Comparison of ENCODE assay signal across 23 cellular contexts in the genomic region with DNA sequence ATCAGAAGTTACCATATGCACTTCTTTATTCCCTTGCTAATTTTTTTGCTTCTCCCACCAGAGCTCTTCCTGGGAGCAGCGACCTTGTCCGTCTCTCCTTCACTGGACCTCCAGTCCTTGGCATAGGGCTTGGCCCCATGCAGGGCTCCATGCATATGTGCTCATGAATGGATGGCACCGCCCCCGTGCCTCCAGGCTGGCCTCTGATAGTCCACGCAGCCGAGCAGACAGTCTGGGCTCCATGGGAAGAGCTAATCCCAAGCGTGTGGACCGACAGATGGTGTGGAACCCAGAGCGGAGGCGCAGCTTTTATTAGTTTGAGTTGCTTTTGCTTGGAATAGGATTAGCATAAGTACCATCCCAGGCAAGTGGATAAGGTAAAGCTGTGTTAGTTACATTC. TPM values are rescaled to one million over a fixed set of nuclear protein-coding genes. Genes with fewer than 3 reads are reported as not detected.
DNase-seq lines count a peak whose midpoint lies in the region; ATAC-seq and TF ChIP-seq lines count a peak whose summit lies in the region.
"Had no signal": no experiment of that assay in that cellular context is flagged by ENCODE, and none has a peak within 500 bp of the region (broad histone marks: within the 10 kb centered on the region; RNA-seq: fewer than 3 reads in every experiment).

No MANE protein-coding gene starts in this region.

- no peaks in the 10 kb centered on the region for H3K9me3 ChIP-seq in SK-N-SH
- H3K9me3 ChIP-seq: A549, SJSA1 had no signal

- POLR2A ChIA-PET in SK-N-SH (lab: Yijun Ruan, JAX) = no interaction called here

- ATAC-seq in SK-N-SH treated with all-trans-retinoic acid at 6 μM for 48 hours (no peak), GM19452 (IDR thresholded peaks at IDR 0.05; ENCODE audit: unreplicated experiment) (no peak)
- ATAC-seq: A549, HepG2 had no signal

- H4K20me1 ChIP-seq in SK-N-SH (ENCODE audit: insufficient read depth) = no peaks in the 10 kb centered on the region

- H2AFZ ChIP-seq in SK-N-SH (ENCODE audit: low read depth) = no peak overlapping the region

- no peaks in the 10 kb centered on the region for H3K27me3 ChIP-seq in H7 (ENCODE audit: control insufficient read depth, insufficient read depth, low read length)
- H3K27me3 ChIP-seq in SK-N-SH (ENCODE audit: insufficient read depth) = no peaks in the 10 kb centered on the region
- H3K27me3 ChIP-seq: SJSA1 had no signal

- peaks cover 0 to 5% of the 10 kb centered on the region in 2 experiments; a peak in 1 of 4 replicates for H3K4me1 ChIP-seq in SK-N-SH (ENCODE audit: control insufficient read depth in 1 of 2, insufficient read depth in 2 of 2, low read depth in 1 of 2, low read length in 1 of 2)
- H3K4me1 ChIP-seq: A549 had no signal

- CTCF ChIA-PET in SK-N-SH (lab: Yijun Ruan, JAX) = interaction anchor here (0.6 to 6.3 kb wide), 6 partner anchors 9 to 675 kb away, joined by 3 to 49 read pairs (median 3); no protein-coding TSS in a partner anchor

- TF ChIP-seq RAD21 in SK-N-SH (IDR thresholded peaks at IDR 0.05; ENCODE audit: low read length) = no peak

- 96% methylated on average over 10 of the region's 10 CpGs for WGBS in SK-N-SH (ENCODE audit: low lambda C conversion rate)

- peak; percentile 47 for DNase-seq in Ammon's horn (ENCODE audit: low spot score)
- peak; percentile 22 for DNase-seq in H7
- peak; percentile 100 for DNase-seq in NCI-H82 (lab: John Stamatoyannopoulos, UW)
- peak; percentile 32 for DNase-seq in inferior parietal cortex (ENCODE audit: extremely low spot score)
- DNase-seq in activated CD4-positive, CD25-positive, alpha-beta regulatory T cell treated with anti-CD3 and anti-CD28 coated beads, Interleukin-2, amount 50 U/mL, for 72 hours = no peak
- no peak for DNase-seq in SK-N-SH
- DNase-seq: COR-L47; DMS79 treated with DMSO at 0.1 percent for 48 hours; NCI-H1092 treated with DMSO at 0.1 percent for 48 hours; NCI-H187 treated with DMSO at 0.1 percent for 48 hours; NCI-H510A; NK-92 treated with Interleukin-12 subunit alpha and Interleukin-12 subunit beta, amount 100 ng/mL, for 24 hours; OCI-M1; RPMI8226 had no signal

- no peaks in the 10 kb centered on the region for H3K36me3 ChIP-seq in H7 (replicated peaks; ENCODE audit: control insufficient read depth, insufficient read depth, low read length)
- no peaks in the 10 kb centered on the region for H3K36me3 ChIP-seq in SK-N-SH (replicated peaks in 1 of 2; ENCODE audit: control insufficient read depth in 1 of 2, insufficient read depth in 2 of 2, low read length in 1 of 2)
- H3K36me3 ChIP-seq: SJSA1 had no signal

- H3K9ac ChIP-seq in SK-N-SH = no peak overlapping the region
- H3K9ac ChIP-seq: KMS-11 had no signal

- TF ChIP-seq EP300 in SK-N-SH (IDR thresholded peaks at IDR 0.05; ENCODE audit: borderline replicate concordance in 1 of 2, low read depth in 1 of 2, low read length in 1 of 2) = no peak

- no peaks in the 10 kb centered on the region for H3F3A ChIP-seq in SK-N-SH (replicated peaks; ENCODE audit: insufficient read depth)

- no peak overlapping the region for H3K27ac ChIP-seq in SK-N-SH (ENCODE audit: low read depth in 2 of 2, low read length in 1 of 2)
- H3K27ac ChIP-seq: A549, KMS-11, SJSA1 had no signal

- no peak overlapping the region for H3K4me2 ChIP-seq in SK-N-SH
- H3K4me2 ChIP-seq: A549, KMS-11 had no signal

- H3K9me2 ChIP-seq in SK-N-SH = no peaks in the 10 kb centered on the region

- no peaks in the 10 kb centered on the region for H3K79me2 ChIP-seq in SK-N-SH (ENCODE audit: insufficient read depth)

- TF ChIP-seq CTCF in SK-N-SH (IDR thresholded peaks at IDR 0.05) = no peak

- no peak overlapping the region for H3K4me3 ChIP-seq in H7 (ENCODE audit: insufficient read depth, low read depth, low read length)
- no peak overlapping the region for H3K4me3 ChIP-seq in SK-N-SH (ENCODE audit: low read depth in 2 of 2, low read length in 1 of 2)
- H3K4me3 ChIP-seq: A549, SJSA1 had no signal

TF ChIP-seq in SK-N-SH treated with all-trans-retinoic acid at 6 μM for 48 hours, 23 proteins besides CTCF, POLR2A, EP300 and RAD21 (continues in another document):
- TF ChIP-seq ZFP3 (CRISPR knock-in tag; IDR thresholded peaks at IDR 0.05) = no peak
- TF ChIP-seq ZNF565 (CRISPR knock-in tag; conservative IDR thresholded peaks at IDR 0.05; ENCODE audit: low read depth) = no peak
- TF ChIP-seq CSRNP3 (CRISPR knock-in tag; IDR thresholded peaks at IDR 0.05) = no peak
- no peak for TF ChIP-seq RARB (CRISPR knock-in tag; IDR thresholded peaks at IDR 0.05)

TF ChIP-seq in SK-N-SH, 30 proteins besides CTCF, POLR2A, EP300 and RAD21:
- TF ChIP-seq SIN3A (IDR thresholded peaks at IDR 0.05; ENCODE audit: borderline replicate concordance, low read depth, low read length) (no peak), MXI1 (IDR thresholded peaks at IDR 0.05; ENCODE audit: low read depth, low read length) (no peak), RXRA (IDR thresholded peaks at IDR 0.05; ENCODE audit: borderline replicate concordance, low read depth) (no peak), TEAD4 (IDR thresholded peaks at IDR 0.05; ENCODE audit: borderline replicate concordance, insufficient read depth) (no peak), TAF1 (IDR thresholded peaks at IDR 0.05; ENCODE audit: borderline replicate concordance, low read depth, low read length) (no peak), CHD2 (IDR thresholded peaks at IDR 0.05; ENCODE audit: low read length, partially characterized antibody) (no peak), FOSL2 (IDR thresholded peaks at IDR 0.05; ENCODE audit: borderline replicate concordance, low read depth) (no peak), EZH2phosphoT487 (IDR thresholded peaks at IDR 0.05; ENCODE audit: borderline replicate concordance, low read depth) (no peak)
- TF ChIP-seq, protein P1, sequence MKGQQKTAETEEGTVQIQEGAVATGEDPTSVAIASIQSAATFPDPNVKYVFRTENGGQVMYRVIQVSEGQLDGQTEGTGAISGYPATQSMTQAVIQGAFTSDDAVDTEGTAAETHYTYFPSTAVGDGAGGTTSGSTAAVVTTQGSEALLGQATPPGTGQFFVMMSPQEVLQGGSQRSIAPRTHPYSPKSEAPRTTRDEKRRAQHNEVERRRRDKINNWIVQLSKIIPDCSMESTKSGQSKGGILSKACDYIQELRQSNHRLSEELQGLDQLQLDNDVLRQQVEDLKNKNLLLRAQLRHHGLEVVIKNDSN (IDR thresholded peaks at IDR 0.05; ENCODE audit: borderline replicate concordance, low read depth) = no peak

RNA-seq across cellular contexts. Expression of gene CDCP2, which starts 41.8 kb away (rescaled TPM):
- not detected in 2 replicates for total RNA-seq in H7 (2014; rRNA removed; shearing (Covaris generic))
- not detected in 2 replicates for polyA plus RNA-seq in SK-N-SH (2012; rRNA removed)
- not detected in 2 replicates for polyA plus RNA-seq in SK-N-SH (2012; cell fraction: cytosol; rRNA removed)
- polyA plus RNA-seq in SK-N-SH (2012; cell fraction: nucleus; rRNA removed) = not detected in 2 replicates
- total RNA-seq: H1, HepG2, MCF 10A, SJSA1 had no signal
- polyA plus RNA-seq: A549, CD14-positive monocyte, H1, HepG2 had no signal

RNA-seq across cellular contexts. Expression of gene TCEANC2, which starts 57.6 kb away (rescaled TPM):
- 4.3 and 6.4 TPM in 2 replicates for total RNA-seq in H7 (2014; rRNA removed; shearing (Covaris generic))
- 4.7 and 5.5 TPM in 2 replicates for polyA plus RNA-seq in SK-N-SH (2012; rRNA removed)
- polyA plus RNA-seq in SK-N-SH (2012; cell fraction: cytosol; rRNA removed) = 4.1 and 5.2 TPM in 2 replicates
- 8.9 and 9.0 TPM in 2 replicates for polyA plus RNA-seq in SK-N-SH (2012; cell fraction: nucleus; rRNA removed)

RNA-seq across cellular contexts. Expression of gene TMEM59, which starts 58.0 kb away (rescaled TPM):
- 127 and 136 TPM in 2 replicates for total RNA-seq in H7 (2014; rRNA removed; shearing (Covaris generic))
- polyA plus RNA-seq in SK-N-SH (2012; rRNA removed) = 249 and 314 TPM in 2 replicates
- polyA plus RNA-seq in SK-N-SH (2012; cell fraction: cytosol; rRNA removed) = 338 and 354 TPM in 2 replicates
- polyA plus RNA-seq in SK-N-SH (2012; cell fraction: nucleus; rRNA removed) = 85.7 and 156 TPM in 2 replicates

Comparison
In these comparisons a context has a peak if more than half of its experiments do, and no peak if none do; other contexts are left out.
1. DNase-seq: peak in Ammon's horn (single experiment), H7 (single experiment), NCI-H82 (single experiment) and inferior parietal cortex (single experiment); none in activated CD4-positive, CD25-positive, alpha-beta regulatory T cell treated with anti-CD3 and anti-CD28 coated beads, Interleukin-2, amount 50 U/mL, for 72 hours (single experiment) and SK-N-SH (single experiment).